8 cellular contexts compared by ENCODE assay signal in genomic region chr10:6164271-6165095, GRCh38. TPM values are rescaled to one million over a fixed set of nuclear protein-coding genes. Genes with fewer than 3 reads are reported as not detected.
DNase-seq lines count a peak whose midpoint lies in the region; ATAC-seq and TF ChIP-seq lines count a peak whose summit lies in the region.

No MANE protein-coding gene starts in this region.

- H3K27me3 ChIP-seq in left lung = no peaks in the 10 kb centered on the region

- H3K27me3 Mint-ChIP-seq in type B pancreatic cell = no peaks in the 10 kb centered on the region

- peaks cover 0 to 13% of the 10 kb centered on the region in 2 donors for H3K36me3 ChIP-seq in left lung

- TF ChIP-seq CTCF in left lung (IDR thresholded peaks at IDR 0.05) = no peak
- TF ChIP-seq CTCF in type B pancreatic cell (conservative IDR thresholded peaks at IDR 0.05) = no peak

- H3K9me3 Mint-ChIP-seq in type B pancreatic cell = no peaks in the 10 kb centered on the region

- ATAC-seq in left lung = no peak
- ATAC-seq in HG03025 (IDR thresholded peaks at IDR 0.05; ENCODE audit: low FRiP score, unreplicated experiment) = no peak
- ATAC-seq in HG03565 (IDR thresholded peaks at IDR 0.05; ENCODE audit: unreplicated experiment) = no peak

- H3K9me3 ChIP-seq in left lung = no peaks in the 10 kb centered on the region

- WGBS in adipose tissue, 3 donors = 9 to 27% (median 20%) methylated on average over 16 of the region's 16 CpGs

- H3K27ac Mint-ChIP-seq in type B pancreatic cell = peak overlapping the region; percentile 90

- peaks cover 9% of the 10 kb centered on the region for H3K36me3 Mint-ChIP-seq in type B pancreatic cell

- H3K4me1 Mint-ChIP-seq in type B pancreatic cell (ENCODE audit: unreplicated experiment) = peaks cover 34% of the 10 kb centered on the region

- H3K4me3 ChIP-seq in left lung = peak overlapping the region; percentile 62 to 77

- H3K4me3 Mint-ChIP-seq in type B pancreatic cell = peak overlapping the region; percentile 94

- peak; percentile 32 for DNase-seq in activated naive CD4-positive, alpha-beta T cell treated with Interleukin-2 at 50 U/mL for 16 hours
- DNase-seq in activated naive CD4-positive, alpha-beta T cell (lab: John Stamatoyannopoulos, UW) = no peak
- DNase-seq in left lung (peak in 1 of 2 donors; percentile 17), type B pancreatic cell (ENCODE audit: extremely low spot score, unreplicated experiment) (no peak), NCI-H1436 treated with DMSO at 0.1 percent for 48 hours (lab: John Stamatoyannopoulos, UW) (no peak)

- intact Hi-C loops in left lung (cut with DNase I) = no loop called here

- peaks cover 15 to 63% of the 10 kb centered on the region in 2 donors for H3K4me1 ChIP-seq in left lung

- H3K27ac ChIP-seq in adipose tissue (ENCODE audit: low read depth, low read length) (peak overlapping the region; percentile 93), left lung (peak overlapping the region; percentile 85 to 96)

RNA-seq across cellular contexts. Expression of gene PFKFB3, which starts 38.2 kb away (rescaled TPM):
- 100 to 1,000 TPM in 2 of 3 donors, 10 to 100 TPM in 1; 54.6 to 594 (median 123) TPM for polyA plus RNA-seq in adipose tissue
- total RNA-seq in left lung (100 to 1,000 TPM in 1 of 2 donors, 10 to 100 TPM in 1; 41.8 to 120 TPM), type B pancreatic cell (ENCODE audit: low replicate concordance) (14.0 and 30.2 TPM in 2 replicates)
